ENCODE assay signal across 1 cellular context in genomic region chr15:64774556-64775523, GRCh38.
TF ChIP-seq lines count a peak whose summit lies in the region.

No MANE protein-coding gene starts in this region.

TF ChIP-seq in K562, 482 proteins besides CTCF, POLR2A, EP300 and RAD21 (continued from another document and continues in another):
- TF ChIP-seq ARID4B (CRISPR knock-in tag; IDR thresholded peaks at IDR 0.05): 0 out of 2 replicates have a peak, but pooled peaks have one; percentile 34
- no peak for TF ChIP-seq RCOR1 (IDR thresholded peaks at IDR 0.05; ENCODE audit: borderline replicate concordance in 1 of 2, low read depth in 2 of 2, low read length in 2 of 2)
- no peak for TF ChIP-seq AFF4 (CRISPR knock-in tag; IDR thresholded peaks at IDR 0.05)
- no peak for TF ChIP-seq HDAC2 (IDR thresholded peaks at IDR 0.05)
- peak; percentile 37 for TF ChIP-seq ZFX (CRISPR knock-in tag; IDR thresholded peaks at IDR 0.05)
- TF ChIP-seq NCOA1 (IDR thresholded peaks at IDR 0.05; ENCODE audit: low read depth): no peak
- no peak for TF ChIP-seq CBX1 (IDR thresholded peaks at IDR 0.05; ENCODE audit: low read depth)
- no peak for TF ChIP-seq ZNF23 (CRISPR knock-in tag; IDR thresholded peaks at IDR 0.05)
- no peak for TF ChIP-seq TAF1 (IDR thresholded peaks at IDR 0.05; ENCODE audit: control insufficient read depth, extremely low read depth, insufficient read depth, low read length, severe bottlenecking)
- TF ChIP-seq ERF (CRISPR knock-in tag; IDR thresholded peaks at IDR 0.05): no peak
- no peak for TF ChIP-seq CREB3L1 (IDR thresholded peaks at IDR 0.05; ENCODE audit: borderline replicate concordance, low read depth)
- TF ChIP-seq RFX5 (IDR thresholded peaks at IDR 0.05; ENCODE audit: low read depth, low read length): no peak
- TF ChIP-seq ZNF24 (IDR thresholded peaks at IDR 0.05): no peak
- peak; percentile 26; the same call in 1 of the 2 replicates for TF ChIP-seq RB1 (IDR thresholded peaks at IDR 0.05; ENCODE audit: low read depth)
- peak; percentile 42; the same call in 1 of the 2 replicates for TF ChIP-seq CTBP1 (IDR thresholded peaks at IDR 0.05; ENCODE audit: borderline replicate concordance)
- TF ChIP-seq PATZ1 (CRISPR knock-in tag; IDR thresholded peaks at IDR 0.05; ENCODE audit: borderline replicate concordance): no peak
- no peak for TF ChIP-seq CTCFL (IDR thresholded peaks at IDR 0.05; ENCODE audit: borderline replicate concordance, insufficient read depth, low read depth, low read length, poor library complexity, severe bottlenecking)
- no peak for TF ChIP-seq GABPB2 (CRISPR knock-in tag; conservative IDR thresholded peaks at IDR 0.05)
- TF ChIP-seq RBM17 (IDR thresholded peaks at IDR 0.05; ENCODE audit: borderline replicate concordance, low read depth, low read length): no peak
- TF ChIP-seq ASH1L (IDR thresholded peaks at IDR 0.05; ENCODE audit: borderline replicate concordance, low read depth, partially characterized antibody): no peak
- no peak for TF ChIP-seq BACH1 (tag; IDR thresholded peaks at IDR 0.05)
- TF ChIP-seq SMARCC2 (IDR thresholded peaks at IDR 0.05; ENCODE audit: low read depth): no peak
- TF ChIP-seq KAT8 (IDR thresholded peaks at IDR 0.05; ENCODE audit: low read depth): no peak
- TF ChIP-seq GATAD2A (IDR thresholded peaks at IDR 0.05): no peak
- no peak for TF ChIP-seq MXD1 (CRISPR knock-in tag; IDR thresholded peaks at IDR 0.05; ENCODE audit: borderline replicate concordance, poor library complexity, severe bottlenecking)
- no peak for TF ChIP-seq SUPT5H (IDR thresholded peaks at IDR 0.05)
- no peak for TF ChIP-seq FOXM1 (IDR thresholded peaks at IDR 0.05; ENCODE audit: low read depth)
- TF ChIP-seq FOXM1 (CRISPR knock-in tag; IDR thresholded peaks at IDR 0.05; ENCODE audit: low read depth): 0 out of 2 replicates have a peak, but pooled peaks have one; percentile 2
- TF ChIP-seq GATA2 (CRISPR knock-in tag; IDR thresholded peaks at IDR 0.05): no peak
- TF ChIP-seq ZNF282 (CRISPR knock-in tag; IDR thresholded peaks at IDR 0.05): no peak
- TF ChIP-seq NBN (IDR thresholded peaks at IDR 0.05; ENCODE audit: low read depth): no peak
- TF ChIP-seq KDM5B (IDR thresholded peaks at IDR 0.05; ENCODE audit: insufficient replicate concordance, low read depth, low read length): peak; percentile 10
- TF ChIP-seq ZBTB1 (CRISPR knock-in tag; IDR thresholded peaks at IDR 0.05; ENCODE audit: borderline replicate concordance, low read depth): no peak
- no peak for TF ChIP-seq ZNF318 (IDR thresholded peaks at IDR 0.05; ENCODE audit: borderline replicate concordance in 1 of 2, low read depth in 1 of 2)
- no peak for TF ChIP-seq ZNF174 (CRISPR knock-in tag; IDR thresholded peaks at IDR 0.05)
- TF ChIP-seq E2F5 (CRISPR knock-in tag; IDR thresholded peaks at IDR 0.05): no peak
